In the genomic region with DNA sequence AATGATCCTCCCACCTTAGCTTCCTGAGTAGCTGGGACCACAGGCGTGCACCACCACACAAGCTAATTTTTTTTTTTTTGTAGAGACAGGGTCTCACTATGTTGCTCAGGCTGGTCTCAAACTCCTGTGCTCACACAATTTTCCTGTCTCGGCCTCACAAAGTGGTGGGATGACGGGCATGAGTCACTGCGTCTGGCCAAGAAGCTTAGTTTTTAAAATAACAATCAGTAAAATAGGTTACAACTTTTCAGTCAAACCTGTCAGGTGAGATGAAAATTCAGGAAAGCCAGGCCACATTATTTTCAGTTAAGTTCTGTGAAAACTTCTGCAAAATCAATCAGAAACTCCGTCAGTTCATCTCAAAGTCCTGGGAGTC, we compare ENCODE assay signal across 20 cellular contexts. TPM values are rescaled to one million over a fixed set of nuclear protein-coding genes. Genes with fewer than 3 reads are reported as not detected.
DNase-seq lines count a peak whose midpoint lies in the region; TF ChIP-seq lines count a peak whose summit lies in the region.
"Had no signal": no experiment of that assay in that cellular context is flagged by ENCODE, and none has a peak within 500 bp of the region (broad histone marks: within the 10 kb centered on the region; RNA-seq: fewer than 3 reads in every experiment).

No MANE protein-coding gene starts in this region.

- H3K27me3 ChIP-seq in ascending aorta (no peaks in the 10 kb centered on the region), esophagus (ENCODE audit: control insufficient read depth in 1 of 2, insufficient read depth in 2 of 2, low read length in 2 of 2) (no peaks in the 10 kb centered on the region), neural progenitor cell (no peaks in the 10 kb centered on the region), tibial artery (no peaks in the 10 kb centered on the region), A673 (replicated peaks; ENCODE audit: insufficient read depth, low read depth, low read length, poor library complexity) (peaks cover 16% of the 10 kb centered on the region)

- H3K36me3 Mint-ChIP-seq in neural progenitor cell, result no peaks in the 10 kb centered on the region
- H3K36me3 Mint-ChIP-seq: activated CD8-positive, alpha-beta memory T cell treated with anti-CD3 and anti-CD28 coated beads, Interleukin-2, amount 10 ng/mL, durations not matched to agents 7 days and 5 days; naive thymus-derived CD4-positive, alpha-beta T cell had no signal

- POLR2A ChIA-PET in A673 (lab: Charles Lee; ENCODE audit: low non-redundant PET), result no interaction called here

- peaks cover 33% of the 10 kb centered on the region for H3K4me1 Mint-ChIP-seq in neural progenitor cell
- H3K4me1 Mint-ChIP-seq: activated CD8-positive, alpha-beta memory T cell treated with anti-CD3 and anti-CD28 coated beads, Interleukin-2, amount 10 ng/mL, durations not matched to agents 7 days and 5 days; activated naive CD8-positive, alpha-beta T cell treated with anti-CD3 and anti-CD28 coated beads, Interleukin-2, amount 50 U/mL, for 24 hours had no signal

- intact Hi-C loops in ascending aorta (cut with DNase I) (loop anchor here (5.0 kb wide), 1 partner anchor 227 kb away; no protein-coding TSS in a partner anchor), tibial artery (cut with DNase I; ENCODE audit: low total_unique reads) (loop anchor here (5.0 kb wide), 1 partner anchor 38 kb away; no protein-coding TSS in a partner anchor), A673 (cut with micrococcal nuclease; ENCODE audit: unreplicated experiment) (no loop called here)

- H3K9me3 ChIP-seq in ascending aorta (no peaks in the 10 kb centered on the region), esophagus (ENCODE audit: control insufficient read depth in 2 of 2, insufficient read depth in 1 of 2, low read depth in 1 of 2, low read length in 1 of 2) (no peaks in the 10 kb centered on the region), neural progenitor cell (ENCODE audit: low read depth) (no peaks in the 10 kb centered on the region), tibial artery (no peaks in the 10 kb centered on the region), A673 (ENCODE audit: low read depth, low read length, poor library complexity, severe bottlenecking) (no peaks in the 10 kb centered on the region)

- WGBS in esophagus, 2 donors, result 42 to 56% methylated on average over 5 of the region's 5 CpGs

- CTCF ChIA-PET in A673 (lab: Charles Lee), result interaction anchor here (1.0 kb wide), 1 partner anchor 229 kb away, joined by 3 read pairs; no protein-coding TSS in a partner anchor

- H3F3A ChIP-seq in neural progenitor cell (ENCODE audit: low read depth), result no peaks in the 10 kb centered on the region

- no peaks in the 10 kb centered on the region for H3K36me3 ChIP-seq in ascending aorta
- no peaks in the 10 kb centered on the region for H3K36me3 ChIP-seq in esophagus (ENCODE audit: control insufficient read depth in 2 of 2, insufficient read depth in 2 of 2, low read length in 1 of 2)
- H3K36me3 ChIP-seq in neural progenitor cell, result no peaks in the 10 kb centered on the region
- no peaks in the 10 kb centered on the region for H3K36me3 ChIP-seq in tibial artery
- no peaks in the 10 kb centered on the region for H3K36me3 ChIP-seq in A673 (ENCODE audit: insufficient read depth, low read length, poor library complexity, severe bottlenecking)

- H4K20me1 ChIP-seq in neural progenitor cell (ENCODE audit: low read depth), result no peaks in the 10 kb centered on the region

- peak overlapping the region; percentile 40 for H3K27ac Mint-ChIP-seq in neural progenitor cell
- H3K27ac Mint-ChIP-seq: activated CD8-positive, alpha-beta memory T cell treated with anti-CD3 and anti-CD28 coated beads, Interleukin-2, amount 10 ng/mL, durations not matched to agents 7 days and 5 days; activated naive CD8-positive, alpha-beta T cell treated with anti-CD3 and anti-CD28 coated beads, Interleukin-2, amount 50 U/mL, for 24 hours; activated T-helper 2 cell treated with anti-CD3 and anti-CD28 coated beads, Interferon-gamma antibody, Interleukin-2, Interleukin-4, amounts not matched to agents 10 μg/mL and 5 μg/mL and 100 μg/mL, durations not matched to agents 14 hours and 24 hours and 36 hours; GM23338; naive thymus-derived CD4-positive, alpha-beta T cell had no signal

- H3K4me1 ChIP-seq in ascending aorta, result peaks cover 5 to 21% of the 10 kb centered on the region in 2 donors
- peaks cover 7 to 14% of the 10 kb centered on the region in 2 donors for H3K4me1 ChIP-seq in esophagus (ENCODE audit: control insufficient read depth in 2 of 2, insufficient read depth in 2 of 2, low read length in 1 of 2)
- H3K4me1 ChIP-seq in neural progenitor cell, result peaks cover 4% of the 10 kb centered on the region
- peaks cover 0 to 44% (median 30%) of the 10 kb centered on the region in 4 donors for H3K4me1 ChIP-seq in tibial artery
- no peaks in the 10 kb centered on the region for H3K4me1 ChIP-seq in A673 (ENCODE audit: insufficient read depth, low read length, poor library complexity, severe bottlenecking)
- H3K4me1 ChIP-seq: parathyroid adenoma had no signal

- no peaks in the 10 kb centered on the region for H3K79me2 ChIP-seq in neural progenitor cell (ENCODE audit: low read depth)
- H3K79me2 ChIP-seq: parathyroid adenoma had no signal

- H3K27ac ChIP-seq in ascending aorta (peak overlapping the region; percentile 66 to 71), esophagus (ENCODE audit: low read depth in 2 of 2, low read length in 1 of 2) (peak overlapping the region; percentile 92 to 99), neural progenitor cell (no peak overlapping the region), tibial artery (peak overlapping the region; percentile 73 to 81), caudate nucleus (ENCODE audit: low read depth, low read length) (no peak overlapping the region), A673 (ENCODE audit: low read depth, low read length, poor library complexity, severe bottlenecking) (no peak overlapping the region)
- H3K27ac ChIP-seq: parathyroid adenoma had no signal

- DNase-seq in ascending aorta (ENCODE audit: low spot score in 2 of 2) (no peak), neural progenitor cell (ENCODE audit: low spot score) (no peak), tibial artery (no peak), epidermal melanocyte (ENCODE audit: insufficient read length, low spot score) (no peak), caudate nucleus (lab: John Stamatoyannopoulos, UW) (no peak), A673 (ENCODE audit: low spot score) (no peak), HuH-7 (ENCODE audit: low spot score) (no peak)
- DNase-seq: activated CD4-positive, alpha-beta T cell treated with anti-CD3 and anti-CD28 coated beads for 4 hours; activated CD8-positive, alpha-beta memory T cell treated with anti-CD3 and anti-CD28 coated beads, Interleukin-2, amount 10 ng/mL, durations not matched to agents 7 days and 5 days; activated naive CD8-positive, alpha-beta T cell treated with anti-CD3 and anti-CD28 coated beads, Interleukin-2, amount 50 U/mL, for 24 hours; COR-L47; effector CD4-positive, alpha-beta T cell; Kasumi-1; naive thymus-derived CD4-positive, alpha-beta T cell; NCI-H526 treated with DMSO at 0.1 percent for 48 hours had no signal

- H3K4me3 ChIP-seq in ascending aorta (no peak overlapping the region), esophagus (ENCODE audit: low read depth in 1 of 2, low read length in 2 of 2) (no peak overlapping the region), neural progenitor cell (no peak overlapping the region), tibial artery (no peak overlapping the region), A673 (ENCODE audit: low read depth, low read length, poor library complexity, severe bottlenecking) (no peak overlapping the region)
- H3K4me3 ChIP-seq: GM23338, lung had no signal

- H3K4me3 Mint-ChIP-seq in neural progenitor cell, result no peak overlapping the region
- H3K4me3 Mint-ChIP-seq: activated CD8-positive, alpha-beta memory T cell treated with anti-CD3 and anti-CD28 coated beads, Interleukin-2, amount 10 ng/mL, durations not matched to agents 7 days and 5 days; activated naive CD8-positive, alpha-beta T cell treated with anti-CD3 and anti-CD28 coated beads, Interleukin-2, amount 50 U/mL, for 24 hours; GM23338; naive thymus-derived CD4-positive, alpha-beta T cell had no signal

- no peak overlapping the region for H2AFZ ChIP-seq in neural progenitor cell (replicated peaks)
- H2AFZ ChIP-seq: parathyroid adenoma had no signal

- no peak overlapping the region for H3K4me2 ChIP-seq in neural progenitor cell
- H3K4me2 ChIP-seq: GM23338 had no signal

- peaks cover 6% of the 10 kb centered on the region for H3K27me3 Mint-ChIP-seq in neural progenitor cell (ENCODE audit: insufficient read depth, low read depth)

- no peak for TF ChIP-seq CTCF in ascending aorta (IDR thresholded peaks at IDR 0.05)
- no peak for TF ChIP-seq CTCF in neural progenitor cell (IDR thresholded peaks at IDR 0.05)
- TF ChIP-seq CTCF in tibial artery (IDR thresholded peaks at IDR 0.05), result no peak
- no peak for TF ChIP-seq CTCF in A673 (conservative IDR thresholded peaks at IDR 0.05; ENCODE audit: low read depth, low read length)

- no TSS peak for BruUV-seq in A673 (replicated peaks; lab: Mats Ljungman, UMichigan)

- peaks cover 2% of the 10 kb centered on the region for H3K9me3 Mint-ChIP-seq in neural progenitor cell
- H3K9me3 Mint-ChIP-seq: activated naive CD8-positive, alpha-beta T cell treated with anti-CD3 and anti-CD28 coated beads, Interleukin-2, amount 50 U/mL, for 24 hours; activated T-helper 2 cell treated with anti-CD3 and anti-CD28 coated beads, Interferon-gamma antibody, Interleukin-2, Interleukin-4, amounts not matched to agents 10 μg/mL and 5 μg/mL and 100 μg/mL, durations not matched to agents 14 hours and 24 hours and 36 hours; GM23338; naive thymus-derived CD4-positive, alpha-beta T cell had no signal

- no peak overlapping the region for H3K9ac ChIP-seq in neural progenitor cell
- H3K9ac ChIP-seq: parathyroid adenoma had no signal

RNA-seq across cellular contexts. Expression of gene FAM241B, which starts 55.4 kb away (rescaled TPM):
- total RNA-seq in ascending aorta (not detected), neural progenitor cell (ENCODE audit: low replicate concordance) (2.6 and 4.6 TPM in 2 replicates), A673 (2021) (4.2 and 5.2 TPM in 2 replicates)
- 1 to 10 TPM; 4.3 to 5.2 TPM for polyA plus RNA-seq in esophagus

Comparison
In these comparisons a context has a peak if more than half of its experiments do, and no peak if none do; other contexts are left out.
1. H3K27ac ChIP-seq: peak in ascending aorta (2 of 2), esophagus (2 of 2) and tibial artery (2 of 2); none in neural progenitor cell (single experiment), caudate nucleus (single experiment) and A673 (single experiment).